ENCODE assay signal across 18 cellular contexts in the genomic region with DNA sequence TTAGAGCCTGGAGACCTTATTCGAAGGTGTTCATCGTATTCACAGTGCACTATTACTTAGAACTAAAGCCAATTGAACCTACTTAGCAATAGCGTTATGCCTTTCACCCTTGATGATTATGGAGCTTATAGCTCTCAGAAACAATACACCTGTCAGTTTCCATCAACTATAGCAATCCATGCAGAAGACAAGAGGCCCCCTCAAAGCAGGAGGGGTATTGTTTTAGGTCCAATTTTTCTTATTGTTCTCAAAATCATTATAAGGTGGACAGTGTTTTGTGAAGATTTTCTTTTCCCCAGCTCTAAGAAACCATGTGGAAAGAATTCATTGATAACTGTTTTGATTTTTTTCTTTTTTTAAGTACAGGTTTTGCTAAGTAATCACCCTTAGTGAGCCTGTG.
DNase-seq lines count a peak whose midpoint lies in the region; ATAC-seq and TF ChIP-seq lines count a peak whose summit lies in the region.
"Had no signal": no experiment of that assay in that cellular context is flagged by ENCODE, and none has a peak within 500 bp of the region (broad histone marks: within the 10 kb centered on the region; RNA-seq: fewer than 3 reads in every experiment).

No MANE protein-coding gene starts in this region.

- peak overlapping the region; percentile 92 for H3K27ac Mint-ChIP-seq in progenitor cell of endocrine pancreas

- H3K36me3 ChIP-seq in A673 (ENCODE audit: insufficient read depth, low read length, poor library complexity, severe bottlenecking) (peaks cover 44% of the 10 kb centered on the region), Karpas-422 (ENCODE audit: insufficient read depth, low read length) (no peaks in the 10 kb centered on the region), esophagus muscularis mucosa (peaks cover 10 to 47% (median 23%) of the 10 kb centered on the region in 4 donors), stomach (peaks cover 0 to 29% (median 18%) of the 10 kb centered on the region in 4 donors)

- CTCF ChIA-PET in A673 (lab: Charles Lee) = interaction anchor here (0.8 kb wide), 1 partner anchor 1653 kb away, joined by 3 read pairs; no protein-coding TSS in a partner anchor

- no peaks in the 10 kb centered on the region for H3K9me2 ChIP-seq in Karpas-422 (replicated peaks; ENCODE audit: insufficient read depth, low read length)
- H3K9me2 ChIP-seq: SK-N-SH had no signal

- TF ChIP-seq POLR2A in esophagus muscularis mucosa (IDR thresholded peaks at IDR 0.05; ENCODE audit: low read depth) (no peak), stomach (IDR thresholded peaks at IDR 0.05) (no peak)

- intact Hi-C loops in A673 (cut with micrococcal nuclease; ENCODE audit: unreplicated experiment) (loop anchor here (10.0 kb wide), 2 partner anchors 276 to 576 kb away; no protein-coding TSS in a partner anchor), esophagus muscularis mucosa (cut with DNase I) (loop anchor here (10.0 kb wide), 1 partner anchor 754 kb away; no protein-coding TSS in a partner anchor), stomach (cut with DNase I; ENCODE audit: low total_unique reads) (loop anchor here (5.0 kb wide), 1 partner anchor 148 kb away; no protein-coding TSS in a partner anchor)

- TF ChIP-seq CTCF in A673 (conservative IDR thresholded peaks at IDR 0.05; ENCODE audit: low read depth, low read length) (no peak), esophagus muscularis mucosa (IDR thresholded peaks at IDR 0.05) (no peak), progenitor cell of endocrine pancreas (IDR thresholded peaks at IDR 0.05; ENCODE audit: unreplicated experiment) (no peak), stomach (IDR thresholded peaks at IDR 0.05) (no peak)

- H3K9ac ChIP-seq in Karpas-422 (ENCODE audit: low read length) = peak overlapping the region; percentile 69
- H3K9ac ChIP-seq: SK-N-SH had no signal

- DNase-seq in A673 (ENCODE audit: low spot score) = no peak
- DNase-seq in Karpas-422 = peak; percentile 52
- DNase-seq in esophagus muscularis mucosa (ENCODE audit: extremely low spot score) = no peak
- DNase-seq in progenitor cell of endocrine pancreas (ENCODE audit: low spot score, unreplicated experiment) = no peak
- no peak for DNase-seq in stomach
- DNase-seq: DMS 273 treated with DMSO at 0.1 percent for 48 hours, GDM1, GOT3, KBM-7, NCI-H2107, NCI-H446, NCI-H748 treated with DMSO at 0.1 percent for 48 hours, SK-N-SH had no signal

- H3K4me2 ChIP-seq in Karpas-422 (ENCODE audit: low read depth, low read length, poor library complexity, severe bottlenecking) = peak overlapping the region; percentile 87
- H3K4me2 ChIP-seq: SK-N-SH had no signal

- POLR2A ChIA-PET in A673 (lab: Charles Lee; ENCODE audit: low non-redundant PET) = interaction anchor here (0.6 kb wide), 1 partner anchor 1516 kb away, joined by 5 read pairs; no protein-coding TSS in a partner anchor

- H3K4me3 ChIP-seq in A673 (ENCODE audit: low read depth, low read length, poor library complexity, severe bottlenecking) (no peak overlapping the region), Karpas-422 (ENCODE audit: low read length) (peak overlapping the region; percentile 54), esophagus muscularis mucosa (no peak overlapping the region), stomach (no peak overlapping the region)
- H3K4me3 ChIP-seq: GM12878 had no signal

- TF ChIP-seq EP300 in esophagus muscularis mucosa (IDR thresholded peaks at IDR 0.05) (no peak), stomach (IDR thresholded peaks at IDR 0.05) (no peak)

- H3K27ac ChIP-seq in A673 (ENCODE audit: low read depth, low read length, poor library complexity, severe bottlenecking) (peak overlapping the region; percentile 55), Karpas-422 (ENCODE audit: low read length) (peak overlapping the region; percentile 97), esophagus muscularis mucosa (replicated peaks in 1 of 4) (peak overlapping the region in 3 of 4 donors; percentile 59 to 97 (median 95)), stomach (peak overlapping the region in 1 of 5 donors; percentile 14)
- H3K27ac ChIP-seq: C4-2B had no signal

- no peaks in the 10 kb centered on the region for H3K27me3 ChIP-seq in A673 (replicated peaks; ENCODE audit: insufficient read depth, low read depth, low read length, poor library complexity)
- H3K27me3 ChIP-seq in Karpas-422 (ENCODE audit: low read length) = no peaks in the 10 kb centered on the region
- no peaks in the 10 kb centered on the region for H3K27me3 ChIP-seq in esophagus muscularis mucosa
- peaks cover 0 to 17% (median 11%) of the 10 kb centered on the region in 3 donors for H3K27me3 ChIP-seq in stomach

- H3K79me2 ChIP-seq in Karpas-422 (ENCODE audit: low read length) = no peaks in the 10 kb centered on the region

- peaks cover 64% of the 10 kb centered on the region for H3K4me1 Mint-ChIP-seq in progenitor cell of endocrine pancreas (ENCODE audit: low read depth)

- H3K9me3 ChIP-seq in A673 (ENCODE audit: low read depth, low read length, poor library complexity, severe bottlenecking) (no peaks in the 10 kb centered on the region), Karpas-422 (ENCODE audit: low read length) (no peaks in the 10 kb centered on the region), esophagus muscularis mucosa (no peaks in the 10 kb centered on the region), stomach (no peaks in the 10 kb centered on the region)
- H3K9me3 ChIP-seq: SK-N-SH had no signal

- H2AFZ ChIP-seq in Karpas-422 (ENCODE audit: low read length) = peak overlapping the region; percentile 19

- H3K27me3 Mint-ChIP-seq in progenitor cell of endocrine pancreas = no peaks in the 10 kb centered on the region

- peaks cover 30% of the 10 kb centered on the region for H3K36me3 Mint-ChIP-seq in progenitor cell of endocrine pancreas (ENCODE audit: insufficient read depth)

- ATAC-seq in HG03469 (IDR thresholded peaks at IDR 0.05; ENCODE audit: unreplicated experiment) (no peak), GM21529 (IDR thresholded peaks at IDR 0.05; ENCODE audit: unreplicated experiment) (no peak)
- ATAC-seq: GM12878, Panc1 had no signal

- no peaks in the 10 kb centered on the region for H4K20me1 ChIP-seq in Karpas-422 (ENCODE audit: insufficient read depth, low read depth, low read length)

- H3K9me3 Mint-ChIP-seq in progenitor cell of endocrine pancreas (ENCODE audit: low read depth) = no peaks in the 10 kb centered on the region

- H3K4me1 ChIP-seq in A673 (ENCODE audit: insufficient read depth, low read length, poor library complexity, severe bottlenecking) (peaks cover 73% of the 10 kb centered on the region), Karpas-422 (ENCODE audit: low read length) (peaks cover 99% of the 10 kb centered on the region), esophagus muscularis mucosa (peaks cover 3 to 98% (median 74%) of the 10 kb centered on the region in 4 donors), stomach (peaks cover under 1 to 55% (median 25%) of the 10 kb centered on the region in 4 donors)

- no TSS peak for BruUV-seq in A673 (replicated peaks; lab: Mats Ljungman, UMichigan)

- H3K4me3 Mint-ChIP-seq in progenitor cell of endocrine pancreas (ENCODE audit: low read depth) = no peak overlapping the region

- 65% methylated on average over 3 of the region's 3 CpGs for WGBS in esophagus muscularis mucosa
- WGBS in stomach, 5 donors = 85 to 95% (median 91%) methylated on average over 3 of the region's 3 CpGs
